In genomic region chr6:26123675-26124549, GRCh38 we compare ENCODE assay signal across 8 cellular contexts.
A peak's percentile ranks its signal among the peaks of the same experiment; 100 is the strongest.
DNase-seq lines count a peak whose midpoint lies in the region; ATAC-seq and TF ChIP-seq lines count a peak whose summit lies in the region.

No MANE protein-coding gene starts in this region.

- no peak for TF ChIP-seq CTCF in WI38 (IDR thresholded peaks at IDR 0.05; ENCODE audit: low read depth, low read length)
- TF ChIP-seq CTCF in cardiac fibroblast (IDR thresholded peaks at IDR 0.05; ENCODE audit: low read depth, low read length) = no peak

- ATAC-seq in GM18909 (IDR thresholded peaks at IDR 0.05; ENCODE audit: poor library complexity, unreplicated experiment) (peak; percentile 75), HG03159 (IDR thresholded peaks at IDR 0.05; ENCODE audit: unreplicated experiment) (peak; percentile 72)

- DNase-seq in AG08395 (ENCODE audit: low spot score) = peak; percentile 98
- DNase-seq in NCI-H2227 (lab: John Stamatoyannopoulos, UW; ENCODE audit: unreplicated experiment) = peak; percentile 97
- peak; percentile 100 for DNase-seq in cardiac fibroblast (ENCODE audit: low read depth in 2 of 2)
- peak; percentile 89 for DNase-seq in iPS-NIHi11 (ENCODE audit: low spot score)

- H3K4me3 ChIP-seq in WI38 (ENCODE audit: low read depth, low read length) = peak overlapping the region; percentile 87
- peak overlapping the region; percentile 91 to 93 for H3K4me3 ChIP-seq in cardiac fibroblast (replicated peaks in 1 of 2; ENCODE audit: low read depth in 2 of 2, low read length in 2 of 2)
- H3K4me3 ChIP-seq in skin epidermis = peak overlapping the region; percentile 50 to 87 (median 82)

- H3K27ac ChIP-seq in skin epidermis = peak overlapping the region; percentile 56 to 96 (median 90)

Comparison
In these comparisons a context has a peak if more than half of its experiments do, and no peak if none do; other contexts are left out.
1. Peak in every context shown above with its lines: DNase-seq, ATAC-seq, H3K4me3 ChIP-seq and H3K27ac ChIP-seq.